In genomic region chr19:16591803-16592556, GRCh38 we compare ENCODE assay signal across 20 cellular contexts. TPM values are rescaled to one million over a fixed set of nuclear protein-coding genes. Genes with fewer than 3 reads are reported as not detected.
A peak's percentile ranks its signal among the peaks of the same experiment; 100 is the strongest.
DNase-seq lines count a peak whose midpoint lies in the region; ATAC-seq, FAIRE-seq and TF ChIP-seq lines count a peak whose summit lies in the region.
"Had no signal": no experiment of that assay in that cellular context is flagged by ENCODE, and none has a peak within 500 bp of the region (broad histone marks: within the 10 kb centered on the region; RNA-seq: fewer than 3 reads in every experiment).

No MANE protein-coding gene starts in this region.

- H3K4me3 Mint-ChIP-seq in endodermal cell: no peak overlapping the region

- no peak for FAIRE-seq in HepG2 (lab: Jason Lieb, UNC)
- FAIRE-seq: pancreas, urothelium cell line had no signal

- H3K9ac ChIP-seq in HepG2 (ENCODE audit: insufficient read depth, low read depth, low read length) (no peak overlapping the region), PC-3 (ENCODE audit: low read length) (no peak overlapping the region), endodermal cell (ENCODE audit: extremely low read depth, low read length, poor library complexity, severe bottlenecking) (no peak overlapping the region)

- H3K4me3 ChIP-seq in HepG2 (replicated peaks in 1 of 3; ENCODE audit: insufficient read depth in 1 of 3, low read depth in 2 of 3, low read length in 3 of 3) (no peak overlapping the region), right lobe of liver (no peak overlapping the region), PC-3 (ENCODE audit: low read length) (no peak overlapping the region), endodermal cell (ENCODE audit: low read length) (no peak overlapping the region)
- H3K4me3 ChIP-seq: ascending aorta, coronary artery, gastroesophageal sphincter, pancreas had no signal

- peaks cover 31% of the 10 kb centered on the region for H3K4me1 Mint-ChIP-seq in endodermal cell

- intact Hi-C loops in HepG2 (cut with micrococcal nuclease; ENCODE audit: unreplicated experiment): no loop called here
- intact Hi-C loops in right lobe of liver (cut with DNase I): no loop called here
- intact Hi-C loops in PC-3 (cut with micrococcal nuclease): no loop called here

- H3F3A ChIP-seq in PC-3 (ENCODE audit: low read length, unreplicated experiment): no peaks in the 10 kb centered on the region

- no peak for DNase-seq in HepG2 (ENCODE audit: low spot score)
- no peak for DNase-seq in right lobe of liver
- DNase-seq in PC-3: peak; percentile 38
- no peak for DNase-seq in endodermal cell
- DNase-seq in NCI-H2029 (lab: John Stamatoyannopoulos, UW): no peak
- no peak for DNase-seq in anterior cingulate cortex (lab: John Stamatoyannopoulos, UW)
- DNase-seq in NCI-H187 treated with DMSO at 0.1 percent for 48 hours (lab: John Stamatoyannopoulos, UW): no peak
- DNase-seq in AG20443 (ENCODE audit: low spot score): no peak
- DNase-seq: activated CD4-positive, alpha-beta T cell treated with anti-CD3 and anti-CD28 coated beads for 4 hours; activated CD8-positive, alpha-beta memory T cell treated with anti-CD3 and anti-CD28 coated beads, Interleukin-2, amount 50 U/mL, for 4 hours; activated naive CD4-positive, alpha-beta T cell; GDM1; NCI-H510A; stimulated activated CD4-positive, alpha-beta T cell treated with anti-CD3 and anti-CD28 coated beads, Interleukin-2, amount 100 ng/mL, for 48 hours; T1000 had no signal

- peaks cover 4% of the 10 kb centered on the region for H4K20me1 ChIP-seq in HepG2 (ENCODE audit: insufficient read depth, low read length)
- peaks cover 78% of the 10 kb centered on the region for H4K20me1 ChIP-seq in PC-3 (ENCODE audit: low read length)

- H3K36me3 ChIP-seq in HepG2 (replicated peaks in 1 of 2; ENCODE audit: control insufficient read depth in 1 of 2, insufficient read depth in 2 of 2, low read length in 2 of 2): peaks cover 0 to 4% of the 10 kb centered on the region in 2 experiments; a peak in 1 of 5 replicates
- H3K36me3 ChIP-seq in right lobe of liver: no peaks in the 10 kb centered on the region
- no peaks in the 10 kb centered on the region for H3K36me3 ChIP-seq in PC-3 (ENCODE audit: low read depth, low read length)
- H3K36me3 ChIP-seq in endodermal cell (ENCODE audit: control insufficient read depth, insufficient read depth, low read length): no peaks in the 10 kb centered on the region
- H3K36me3 ChIP-seq: ascending aorta, gastroesophageal sphincter, pancreas had no signal

- CTCF ChIA-PET in HepG2 (lab: Yijun Ruan, JAX; ENCODE audit: low intra/inter-chr PET ratio, low total read pairs): no interaction called here
- CTCF ChIA-PET in PC-3 (lab: Charles Lee): interaction anchor here (0.7 kb wide), 1 partner anchor 96 kb away, joined by 4 read pairs; the partner anchor contains the start of gene CALR3

- 100% methylated on average over 9 of the region's 10 CpGs for WGBS in HepG2 (ENCODE audit: low lambda C conversion rate)
- WGBS in right lobe of liver (ENCODE audit: insufficient coverage, low coverage, low lambda C conversion rate, missing lambda C conversion rate): 80% methylated on average over 4 of the region's 10 CpGs
- 82 to 83% methylated on average over 4 to 10 of the region's 10 CpGs for WGBS in endodermal cell (ENCODE audit: insufficient coverage in 1 of 2, insufficient read length in 1 of 2), 2 experiments

- no peak for TF ChIP-seq RAD21 in HepG2 (CRISPR knock-in tag; IDR thresholded peaks at IDR 0.05)

- TF ChIP-seq CTCF in HepG2 (CRISPR knock-in tag; IDR thresholded peaks at IDR 0.05) (no peak), right lobe of liver (IDR thresholded peaks at IDR 0.05) (no peak), PC-3 (conservative IDR thresholded peaks at IDR 0.05; ENCODE audit: low read depth, low read length) (no peak), endodermal cell (conservative IDR thresholded peaks at IDR 0.05) (no peak)

- H3K9me2 ChIP-seq in PC-3 (replicated peaks; ENCODE audit: low read length): no peaks in the 10 kb centered on the region

- H3K27ac Mint-ChIP-seq in endodermal cell: no peak overlapping the region

- H3K4me2 ChIP-seq in HepG2 (ENCODE audit: low read depth, low read length): no peak overlapping the region
- no peak overlapping the region for H3K4me2 ChIP-seq in PC-3 (ENCODE audit: low read length)

- no peaks in the 10 kb centered on the region for H3K27me3 Mint-ChIP-seq in endodermal cell (ENCODE audit: insufficient read depth)

- no peak for TF ChIP-seq POLR2A in HepG2 (IDR thresholded peaks at IDR 0.05; ENCODE audit: insufficient read depth in 1 of 2, low read depth in 2 of 2, low read length in 2 of 2)
- TF ChIP-seq POLR2A in right lobe of liver (IDR thresholded peaks at IDR 0.05): no peak

- H2AFZ ChIP-seq in HepG2 (ENCODE audit: low read length) (no peak overlapping the region), PC-3 (ENCODE audit: low read length) (no peak overlapping the region)

- H3K27ac ChIP-seq in HepG2 (ENCODE audit: extremely low read length, insufficient read depth, low read length) (no peak overlapping the region), right lobe of liver (no peak overlapping the region), PC-3 (ENCODE audit: low read length) (no peak overlapping the region), endodermal cell (ENCODE audit: low read depth, low read length) (peak overlapping the region; percentile 10)
- H3K27ac ChIP-seq: ascending aorta, coronary artery, gastroesophageal sphincter, pancreas had no signal

- H3K27me3 ChIP-seq in HepG2 (ENCODE audit: control insufficient read depth in 1 of 2, insufficient read depth in 2 of 2, low read length in 2 of 2) (no peaks in the 10 kb centered on the region), right lobe of liver (no peaks in the 10 kb centered on the region), PC-3 (ENCODE audit: low read length) (no peaks in the 10 kb centered on the region), endodermal cell (ENCODE audit: control insufficient read depth, insufficient read depth, low read length, poor library complexity, severe bottlenecking) (no peaks in the 10 kb centered on the region)
- H3K27me3 ChIP-seq: ascending aorta, gastroesophageal sphincter, pancreas had no signal

- H3K79me2 ChIP-seq in HepG2 (ENCODE audit: insufficient read depth, low read length) (peaks cover 95% of the 10 kb centered on the region), PC-3 (ENCODE audit: low read length) (peaks cover 98% of the 10 kb centered on the region)

- peaks cover under 1% of the 10 kb centered on the region for H3K4me1 ChIP-seq in HepG2 (ENCODE audit: insufficient read depth, low read length)
- peaks cover 0 to 5% (median 0%) of the 10 kb centered on the region in 4 donors for H3K4me1 ChIP-seq in right lobe of liver
- peaks cover 5% of the 10 kb centered on the region for H3K4me1 ChIP-seq in PC-3 (ENCODE audit: insufficient read depth, low read length)
- H3K4me1 ChIP-seq in endodermal cell (ENCODE audit: control insufficient read depth, insufficient read depth, low read length): peaks cover 18% of the 10 kb centered on the region

- H3K36me3 Mint-ChIP-seq in endodermal cell (ENCODE audit: low read depth): no peaks in the 10 kb centered on the region

- POLR2A ChIA-PET in HepG2 (lab: Yijun Ruan, JAX) (no interaction called here), PC-3 (lab: Charles Lee; ENCODE audit: unreplicated experiment) (no interaction called here)

- ATAC-seq in HepG2: no peak
- ATAC-seq in right lobe of liver: no peak
- ATAC-seq in PC-3: peak; percentile 71
- ATAC-seq: gastroesophageal sphincter, pancreas had no signal

- TF ChIP-seq EP300 in HepG2 (IDR thresholded peaks at IDR 0.05; ENCODE audit: low read depth in 2 of 2, low read length in 2 of 2): no peak
- no peak for TF ChIP-seq EP300 in HepG2 (CRISPR knock-in tag; IDR thresholded peaks at IDR 0.05; ENCODE audit: borderline replicate concordance)

- H3K9me3 Mint-ChIP-seq in endodermal cell: no peaks in the 10 kb centered on the region

- H3K9me3 ChIP-seq in HepG2 (ENCODE audit: low read length): no peaks in the 10 kb centered on the region
- H3K9me3 ChIP-seq in right lobe of liver: no peaks in the 10 kb centered on the region
- H3K9me3 ChIP-seq in PC-3 (ENCODE audit: low read length): no peaks in the 10 kb centered on the region
- no peaks in the 10 kb centered on the region for H3K9me3 ChIP-seq in endodermal cell (ENCODE audit: control insufficient read depth, low read length)
- H3K9me3 ChIP-seq: ascending aorta, gastroesophageal sphincter, pancreas had no signal

- no TSS peak for BruUV-seq in HepG2 (replicated peaks; lab: Mats Ljungman, UMichigan)
- no TSS peak for BruUV-seq in PC-3 (replicated peaks; lab: Mats Ljungman, UMichigan)

- in situ Hi-C loops in HepG2 (cut with HindIII; ENCODE audit: extremely low pct_ligation_motif_present, low pct_unique_long_range_greater_than_20kb): no loop called here

RNA-seq across cellular contexts. Expression of gene SLC35E1, which starts 19.8 kb away (rescaled TPM):
- total RNA-seq in HepG2 (2016; rRNA removed; fragmentation: Illumina TruSeq; extraction: Trizol) (17.2 and 21.2 TPM in 2 replicates), right lobe of liver (10 to 100 TPM; 17.2 to 27.4 (median 20.1) TPM), PC-3 (2014; rRNA removed) (52.6 and 62.3 TPM in 2 replicates), endodermal cell (10 to 100 TPM; 26.6 to 30.6 TPM)
- 6.0 and 7.6 TPM in 2 replicates for total RNA-seq in HepG2 (2016; cell fraction: cytosol; rRNA removed; fragmentation: Illumina TruSeq; extraction: Trizol; ENCODE audit: low read depth)
- 15.6 and 20.2 TPM in 2 replicates for total RNA-seq in HepG2 (2016; cell fraction: insoluble cytoplasmic fraction; rRNA removed; fragmentation: Illumina TruSeq; extraction: Trizol)
- total RNA-seq in HepG2 (2016; cell fraction: membrane; rRNA removed; fragmentation: Illumina TruSeq; extraction: Trizol): 18.9 and 19.7 TPM in 2 replicates
- total RNA-seq in HepG2 (2016; cell fraction: nucleus; rRNA removed; fragmentation: Illumina TruSeq; extraction: Trizol): 18.5 and 21.4 TPM in 2 replicates
- polyA plus RNA-seq in HepG2 (2011; rRNA removed): 46.5 and 48.0 TPM in 2 replicates
- 31.6 and 37.8 TPM in 2 replicates for polyA plus RNA-seq in HepG2 (2011; cell fraction: cytosol; rRNA removed)
- polyA plus RNA-seq in HepG2 (2011; cell fraction: nucleus; rRNA removed): 26.3 and 38.8 TPM in 2 replicates
- 25.6 and 26.5 TPM in 2 replicates for polyA plus RNA-seq in HepG2 (2012)
- polyA plus RNA-seq in HepG2 (2016; cell fraction: cytosol; fragmentation: Illumina TruSeq; extraction: Trizol; ENCODE audit: low read depth): 5.7 and 6.3 TPM in 2 replicates
- polyA plus RNA-seq in HepG2 (2016; cell fraction: insoluble cytoplasmic fraction; fragmentation: Illumina TruSeq; extraction: Trizol; ENCODE audit: low read depth): 16.1 and 22.5 TPM in 2 replicates
- polyA plus RNA-seq in HepG2 (2016; cell fraction: membrane; fragmentation: Illumina TruSeq; extraction: Trizol; ENCODE audit: low read depth): 20.6 and 22.2 TPM in 2 replicates
- 45.9 and 46.6 TPM in 2 replicates for polyA plus RNA-seq in HepG2 (2016; cell fraction: nucleus; fragmentation: Illumina TruSeq; extraction: Trizol; ENCODE audit: insufficient read depth, low read depth)
- polyA minus RNA-seq in HepG2 (2011; rRNA and poly(A)+ RNA removed; ENCODE audit: low replicate concordance): 181 and 185 TPM in 2 replicates
- polyA minus RNA-seq in HepG2 (2011; cell fraction: cytosol; rRNA and poly(A)+ RNA removed): 33.0 and 39.5 TPM in 2 replicates
- 24.8 and 31.7 TPM in 2 replicates for polyA minus RNA-seq in HepG2 (2011; cell fraction: nucleus; rRNA and poly(A)+ RNA removed)
- polyA plus RNA-seq in endodermal cell (2013, experiment 1 of 2): 24.8 TPM
- polyA plus RNA-seq in endodermal cell (2013, experiment 2 of 2): 25.5 TPM

RNA-seq across cellular contexts. Expression of gene MED26, which starts 36.0 kb away (rescaled TPM):
- total RNA-seq in HepG2 (2016; rRNA removed; fragmentation: Illumina TruSeq; extraction: Trizol) (3.3 and 3.8 TPM in 2 replicates), right lobe of liver (1 to 10 TPM; 3.4 to 5.4 (median 4.4) TPM), PC-3 (2014; rRNA removed) (17.5 and 17.7 TPM in 2 replicates), endodermal cell (10 to 100 TPM; 10.8 to 11.8 TPM)
- 0.88 and 1.1 TPM in 2 replicates for total RNA-seq in HepG2 (2016; cell fraction: cytosol; rRNA removed; fragmentation: Illumina TruSeq; extraction: Trizol; ENCODE audit: low read depth)
- total RNA-seq in HepG2 (2016; cell fraction: insoluble cytoplasmic fraction; rRNA removed; fragmentation: Illumina TruSeq; extraction: Trizol): 2.3 and 2.9 TPM in 2 replicates
- total RNA-seq in HepG2 (2016; cell fraction: membrane; rRNA removed; fragmentation: Illumina TruSeq; extraction: Trizol): 2.2 and 2.5 TPM in 2 replicates
- total RNA-seq in HepG2 (2016; cell fraction: nucleus; rRNA removed; fragmentation: Illumina TruSeq; extraction: Trizol): 4.4 and 6.8 TPM in 2 replicates
- 3.3 and 3.5 TPM in 2 replicates for polyA plus RNA-seq in HepG2 (2011; rRNA removed)
- polyA plus RNA-seq in HepG2 (2011; cell fraction: cytosol; rRNA removed): 2.7 and 3.7 TPM in 2 replicates
- 4.2 and 6.4 TPM in 2 replicates for polyA plus RNA-seq in HepG2 (2011; cell fraction: nucleus; rRNA removed)
- polyA plus RNA-seq in HepG2 (2012): 3.0 and 3.2 TPM in 2 replicates
- 0.35 and 0.40 TPM in 2 replicates for polyA plus RNA-seq in HepG2 (2016; cell fraction: cytosol; fragmentation: Illumina TruSeq; extraction: Trizol; ENCODE audit: low read depth)
- polyA plus RNA-seq in HepG2 (2016; cell fraction: insoluble cytoplasmic fraction; fragmentation: Illumina TruSeq; extraction: Trizol; ENCODE audit: low read depth): 3.6 and 5.3 TPM in 2 replicates
- 1.6 and 1.7 TPM in 2 replicates for polyA plus RNA-seq in HepG2 (2016; cell fraction: membrane; fragmentation: Illumina TruSeq; extraction: Trizol; ENCODE audit: low read depth)
- polyA plus RNA-seq in HepG2 (2016; cell fraction: nucleus; fragmentation: Illumina TruSeq; extraction: Trizol; ENCODE audit: insufficient read depth, low read depth): 6.4 and 8.6 TPM in 2 replicates
- polyA minus RNA-seq in HepG2 (2011; rRNA and poly(A)+ RNA removed; ENCODE audit: low replicate concordance): 12.3 and 16.1 TPM in 2 replicates
- polyA minus RNA-seq in HepG2 (2011; cell fraction: cytosol; rRNA and poly(A)+ RNA removed): 4.7 and 5.5 TPM in 2 replicates
- 14.0 and 19.3 TPM in 2 replicates for polyA minus RNA-seq in HepG2 (2011; cell fraction: nucleus; rRNA and poly(A)+ RNA removed)
- 6.3 TPM for polyA plus RNA-seq in endodermal cell (2013, experiment 1 of 2)
- 7.2 TPM for polyA plus RNA-seq in endodermal cell (2013, experiment 2 of 2)

RNA-seq across cellular contexts. Expression of gene CHERP, which starts 49.7 kb away (rescaled TPM):
- total RNA-seq in HepG2 (2016; rRNA removed; fragmentation: Illumina TruSeq; extraction: Trizol): 4.3 and 9.1 TPM in 2 replicates
- total RNA-seq in HepG2 (2016; cell fraction: cytosol; rRNA removed; fragmentation: Illumina TruSeq; extraction: Trizol; ENCODE audit: low read depth): 3.8 and 4.0 TPM in 2 replicates
- total RNA-seq in HepG2 (2016; cell fraction: insoluble cytoplasmic fraction; rRNA removed; fragmentation: Illumina TruSeq; extraction: Trizol): 6.0 and 7.4 TPM in 2 replicates
- total RNA-seq in HepG2 (2016; cell fraction: membrane; rRNA removed; fragmentation: Illumina TruSeq; extraction: Trizol): 5.5 and 6.1 TPM in 2 replicates
- 8.1 and 13.9 TPM in 2 replicates for total RNA-seq in HepG2 (2016; cell fraction: nucleus; rRNA removed; fragmentation: Illumina TruSeq; extraction: Trizol)
- 5.4 and 5.9 TPM in 2 replicates for polyA plus RNA-seq in HepG2 (2011; rRNA removed)
- polyA plus RNA-seq in HepG2 (2011; cell fraction: cytosol; rRNA removed): 2.9 and 3.2 TPM in 2 replicates
- 34.4 and 39.5 TPM in 2 replicates for polyA plus RNA-seq in HepG2 (2011; cell fraction: nucleus; rRNA removed)
- 20.4 and 25.1 TPM in 2 replicates for polyA plus RNA-seq in HepG2 (2012)
- 2.1 and 2.2 TPM in 2 replicates for polyA plus RNA-seq in HepG2 (2016; cell fraction: cytosol; fragmentation: Illumina TruSeq; extraction: Trizol; ENCODE audit: low read depth)
- 19.7 and 26.9 TPM in 2 replicates for polyA plus RNA-seq in HepG2 (2016; cell fraction: insoluble cytoplasmic fraction; fragmentation: Illumina TruSeq; extraction: Trizol; ENCODE audit: low read depth)
- polyA plus RNA-seq in HepG2 (2016; cell fraction: membrane; fragmentation: Illumina TruSeq; extraction: Trizol; ENCODE audit: low read depth): 4.9 and 6.0 TPM in 2 replicates
- polyA plus RNA-seq in HepG2 (2016; cell fraction: nucleus; fragmentation: Illumina TruSeq; extraction: Trizol; ENCODE audit: insufficient read depth, low read depth): 54.8 and 59.8 TPM in 2 replicates
- polyA minus RNA-seq in HepG2 (2011; rRNA and poly(A)+ RNA removed; ENCODE audit: low replicate concordance): 10.1 and 16.3 TPM in 2 replicates
- 7.1 and 9.3 TPM in 2 replicates for polyA minus RNA-seq in HepG2 (2011; cell fraction: cytosol; rRNA and poly(A)+ RNA removed)
- 18.4 and 19.8 TPM in 2 replicates for polyA minus RNA-seq in HepG2 (2011; cell fraction: nucleus; rRNA and poly(A)+ RNA removed)
- 10 to 100 TPM in 4 of 6 experiments, 1 to 10 TPM in 2; 6.8 to 26.2 (median 20.6) TPM for total RNA-seq in right lobe of liver
- 13.4 and 24.2 TPM in 2 replicates for total RNA-seq in PC-3 (2014; rRNA removed)
- total RNA-seq in endodermal cell: 10 to 100 TPM; 69.5 to 71.5 TPM
- 57.2 TPM for polyA plus RNA-seq in endodermal cell (2013, experiment 1 of 2)
- polyA plus RNA-seq in endodermal cell (2013, experiment 2 of 2): 47.1 TPM
